16 cellular contexts compared by ENCODE assay signal in the genomic region with DNA sequence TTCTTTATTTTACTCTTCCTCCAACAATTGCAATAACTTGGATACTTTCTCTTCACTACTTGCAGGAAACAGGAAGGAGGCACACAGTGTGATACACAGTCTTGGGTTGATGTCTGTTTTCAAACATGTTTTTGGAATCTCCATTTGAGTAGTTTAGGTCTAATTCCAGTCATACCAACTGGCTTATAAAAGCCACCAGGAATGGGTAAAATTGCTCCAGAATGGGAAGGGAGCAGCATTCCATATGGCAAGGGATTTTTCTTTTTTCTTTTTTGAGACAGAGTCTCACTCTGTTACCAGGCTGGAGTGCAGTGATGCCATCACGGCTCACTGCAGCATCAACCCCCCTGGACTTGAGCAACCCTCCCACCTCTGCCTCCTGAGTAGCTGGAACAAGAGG.
"Had no signal": no experiment of that assay in that cellular context is flagged by ENCODE, and none has a peak within 500 bp of the region (broad histone marks: within the 10 kb centered on the region; RNA-seq: fewer than 3 reads in every experiment).

No MANE protein-coding gene starts in this region.

- H3K27me3 ChIP-seq: heart right ventricle, left lung, right atrium auricular region, tibial artery had no signal

- DNase-seq: activated CD4-positive, alpha-beta memory T cell treated with anti-CD3 and anti-CD28 coated beads, Interleukin-2, amount 10 ng/mL, durations not matched to agents 7 days and 5 days; activated CD4-positive, alpha-beta T cell treated with anti-CD3 and anti-CD28 coated beads for 4 hours; activated CD8-positive, alpha-beta memory T cell treated with anti-CD3 and anti-CD28 coated beads, Interleukin-2, amount 10 ng/mL, durations not matched to agents 7 days and 5 days; activated naive CD4-positive, alpha-beta T cell treated with Interleukin-2 at 50 U/mL for 16 hours; activated naive CD8-positive, alpha-beta T cell treated with anti-CD3 and anti-CD28 coated beads, Interleukin-2, amount 10 ng/mL, durations not matched to agents 7 days and 5 days; heart right ventricle; left lung; midbrain; stimulated activated CD4-positive, alpha-beta T cell treated with anti-CD3 and anti-CD28 coated beads, Interleukin-2, amount 100 ng/mL, for 24 hours; stimulated activated naive CD4-positive, alpha-beta T cell treated with Interleukin-2 at 50 U/mL for 16 hours; tibial artery had no signal

- H3K4me1 Mint-ChIP-seq: activated CD4-positive, alpha-beta memory T cell treated with anti-CD3 and anti-CD28 coated beads, Interleukin-2, amount 10 ng/mL, durations not matched to agents 7 days and 5 days; activated CD8-positive, alpha-beta memory T cell treated with anti-CD3 and anti-CD28 coated beads, Interleukin-2, amount 10 ng/mL, durations not matched to agents 7 days and 5 days; activated naive CD8-positive, alpha-beta T cell treated with anti-CD3 and anti-CD28 coated beads, Interleukin-2, amount 10 ng/mL, durations not matched to agents 7 days and 5 days had no signal

- H3K9me3 ChIP-seq: heart right ventricle, left lung, prostate gland, right atrium auricular region, tibial artery had no signal

- H3K4me3 Mint-ChIP-seq: activated CD4-positive, alpha-beta memory T cell treated with anti-CD3 and anti-CD28 coated beads, Interleukin-2, amount 10 ng/mL, durations not matched to agents 7 days and 5 days; activated CD8-positive, alpha-beta memory T cell treated with anti-CD3 and anti-CD28 coated beads, Interleukin-2, amount 10 ng/mL, durations not matched to agents 7 days and 5 days; activated naive CD8-positive, alpha-beta T cell treated with anti-CD3 and anti-CD28 coated beads, Interleukin-2, amount 10 ng/mL, durations not matched to agents 7 days and 5 days; central memory CD8-positive, alpha-beta T cell had no signal

- H3K4me3 ChIP-seq: coronary artery, heart right ventricle, left lung, prostate gland, right atrium auricular region, tibial artery had no signal

- H3K27me3 Mint-ChIP-seq: activated CD4-positive, alpha-beta memory T cell treated with anti-CD3 and anti-CD28 coated beads, Interleukin-2, amount 10 ng/mL, durations not matched to agents 7 days and 5 days; central memory CD8-positive, alpha-beta T cell had no signal

- H3K36me3 ChIP-seq: heart right ventricle, left lung, prostate gland, right atrium auricular region, tibial artery had no signal

- ATAC-seq: activated CD8-positive, alpha-beta memory T cell treated with anti-CD3 and anti-CD28 coated beads, Interleukin-2, amount 10 ng/mL, durations not matched to agents 7 days and 5 days; heart right ventricle; left lung had no signal

- H3K27ac ChIP-seq: coronary artery, heart right ventricle, left lung, prostate gland, right atrium auricular region, tibial artery had no signal

- H3K9me3 Mint-ChIP-seq: activated CD4-positive, alpha-beta memory T cell treated with anti-CD3 and anti-CD28 coated beads, Interleukin-2, amount 10 ng/mL, durations not matched to agents 7 days and 5 days; activated naive CD8-positive, alpha-beta T cell treated with anti-CD3 and anti-CD28 coated beads, Interleukin-2, amount 10 ng/mL, durations not matched to agents 7 days and 5 days; activated T-helper 2 cell treated with anti-CD3 and anti-CD28 coated beads, Interferon-gamma antibody, Interleukin-2, Interleukin-4, amounts not matched to agents 10 μg/mL and 5 μg/mL and 100 μg/mL, durations not matched to agents 14 hours and 24 hours and 36 hours; central memory CD8-positive, alpha-beta T cell had no signal

- H3K4me1 ChIP-seq: heart right ventricle, left lung, prostate gland, right atrium auricular region had no signal

- H3K27ac Mint-ChIP-seq: activated CD4-positive, alpha-beta memory T cell treated with anti-CD3 and anti-CD28 coated beads, Interleukin-2, amount 10 ng/mL, durations not matched to agents 7 days and 5 days; activated CD8-positive, alpha-beta memory T cell treated with anti-CD3 and anti-CD28 coated beads, Interleukin-2, amount 10 ng/mL, durations not matched to agents 7 days and 5 days; activated naive CD8-positive, alpha-beta T cell treated with anti-CD3 and anti-CD28 coated beads, Interleukin-2, amount 10 ng/mL, durations not matched to agents 7 days and 5 days; activated T-helper 2 cell treated with anti-CD3 and anti-CD28 coated beads, Interferon-gamma antibody, Interleukin-2, Interleukin-4, amounts not matched to agents 10 μg/mL and 5 μg/mL and 100 μg/mL, durations not matched to agents 14 hours and 24 hours and 36 hours had no signal

- H3K36me3 Mint-ChIP-seq: activated CD8-positive, alpha-beta memory T cell treated with anti-CD3 and anti-CD28 coated beads, Interleukin-2, amount 10 ng/mL, durations not matched to agents 7 days and 5 days; activated naive CD8-positive, alpha-beta T cell treated with anti-CD3 and anti-CD28 coated beads, Interleukin-2, amount 10 ng/mL, durations not matched to agents 7 days and 5 days had no signal
